1 cellular context compared by ENCODE assay signal in genomic region chr1:15836772-15837669, GRCh38.
TF ChIP-seq lines count a peak whose summit lies in the region.

No MANE protein-coding gene starts in this region.

TF ChIP-seq in HEK293, 187 proteins besides CTCF, POLR2A, EP300 and RAD21 (continued from another document):
- TF ChIP-seq GLIS2 (tag by site-specific recombination; IDR thresholded peaks at IDR 0.05) (no peak), TCF7L2 (IDR thresholded peaks at IDR 0.05; ENCODE audit: borderline replicate concordance, low read depth, low read length) (no peak)
- TF ChIP-seq, protein P1, sequence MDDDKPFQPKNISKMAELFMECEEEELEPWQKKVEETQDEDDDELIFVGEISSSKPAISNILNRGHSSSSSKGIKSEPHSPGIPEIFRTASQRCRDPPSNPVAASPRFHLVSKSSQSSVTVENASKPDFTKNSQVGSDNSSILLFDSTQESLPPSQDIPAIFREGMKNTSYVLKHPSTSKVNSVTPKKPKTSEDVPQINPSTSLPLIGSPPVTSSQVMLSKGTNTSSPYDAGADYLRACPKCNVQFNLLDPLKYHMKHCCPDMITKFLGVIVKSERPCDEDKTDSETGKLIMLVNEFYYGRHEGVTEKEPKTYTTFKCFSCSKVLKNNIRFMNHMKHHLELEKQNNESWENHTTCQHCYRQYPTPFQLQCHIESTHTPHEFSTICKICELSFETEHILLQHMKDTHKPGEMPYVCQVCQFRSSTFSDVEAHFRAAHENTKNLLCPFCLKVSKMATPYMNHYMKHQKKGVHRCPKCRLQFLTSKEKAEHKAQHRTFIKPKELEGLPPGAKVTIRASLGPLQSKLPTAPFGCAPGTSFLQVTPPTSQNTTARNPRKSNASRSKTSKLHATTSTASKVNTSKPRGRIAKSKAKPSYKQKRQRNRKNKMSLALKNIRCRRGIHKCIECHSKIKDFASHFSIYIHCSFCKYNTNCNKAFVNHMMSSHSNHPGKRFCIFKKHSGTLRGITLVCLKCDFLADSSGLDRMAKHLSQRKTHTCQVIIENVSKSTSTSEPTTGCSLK (tag by site-specific recombination; IDR thresholded peaks at IDR 0.05), result no peak
